19 cellular contexts compared by ENCODE assay signal in the genomic region with DNA sequence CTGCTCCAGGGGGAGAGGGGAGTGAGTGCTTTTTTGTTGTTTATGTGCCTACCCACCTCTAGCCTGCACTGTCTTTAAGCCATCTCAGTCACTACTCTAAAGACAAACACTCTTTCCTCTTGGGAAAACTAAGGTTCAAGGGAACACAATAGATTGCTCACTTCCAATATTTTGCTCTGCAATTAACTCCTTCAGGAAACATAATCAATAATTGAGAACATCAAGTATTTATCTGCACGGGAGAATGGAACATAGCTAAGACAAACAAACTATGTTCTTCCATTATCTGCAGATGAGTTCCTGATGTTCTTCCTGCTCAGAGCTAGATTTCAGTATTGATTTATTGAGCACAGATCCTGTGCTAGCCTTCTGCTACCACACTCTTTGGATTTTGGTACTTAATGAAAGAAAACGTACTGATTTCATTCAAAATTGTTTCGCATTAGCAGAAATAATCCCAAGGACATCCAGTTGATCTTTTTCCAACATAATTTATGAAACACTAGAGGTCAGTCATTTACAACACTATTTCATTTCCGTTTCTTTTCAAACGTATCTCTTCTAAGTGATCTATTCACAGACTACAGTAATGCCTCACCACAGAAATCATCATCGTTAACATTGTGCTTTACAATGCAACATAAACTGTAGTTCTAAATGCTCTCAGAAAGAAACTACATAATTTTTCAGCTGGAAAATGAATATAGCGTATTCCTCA. TPM values are rescaled to one million over a fixed set of nuclear protein-coding genes. Genes with fewer than 3 reads are reported as not detected.
A peak's percentile ranks its signal among the peaks of the same experiment; 100 is the strongest.
DNase-seq lines count a peak whose midpoint lies in the region; ATAC-seq and TF ChIP-seq lines count a peak whose summit lies in the region.
"Had no signal": no experiment of that assay in that cellular context is flagged by ENCODE, and none has a peak within 500 bp of the region (broad histone marks: within the 10 kb centered on the region; RNA-seq: fewer than 3 reads in every experiment).

No MANE protein-coding gene starts in this region.

- ATAC-seq in HG03280 (IDR thresholded peaks at IDR 0.05; ENCODE audit: unreplicated experiment) (no peak), GM19452 (IDR thresholded peaks at IDR 0.05; ENCODE audit: unreplicated experiment) (no peak)
- ATAC-seq: esophagus mucosa, WTC11 had no signal

- H3F3A ChIP-seq in SK-N-SH (replicated peaks; ENCODE audit: insufficient read depth) = no peaks in the 10 kb centered on the region

- H4K20me1 ChIP-seq in SK-N-SH (ENCODE audit: insufficient read depth) = no peaks in the 10 kb centered on the region
- H4K20me1 ChIP-seq in hepatocyte (ENCODE audit: insufficient read depth, poor library complexity, severe bottlenecking) = no peaks in the 10 kb centered on the region

- WGBS in SK-N-SH (ENCODE audit: low lambda C conversion rate) = 35% methylated on average over 7 of the region's 7 CpGs
- WGBS in hepatocyte (ENCODE audit: low lambda C conversion rate, missing lambda C conversion rate) = 50% methylated on average over 7 of the region's 7 CpGs

- H3K4me1 ChIP-seq in SK-N-SH (ENCODE audit: control insufficient read depth in 1 of 2, insufficient read depth in 2 of 2, low read depth in 1 of 2, low read length in 1 of 2) (peaks cover 0 to 57% of the 10 kb centered on the region in 2 experiments; a peak in 2 of 4 replicates), hepatocyte (ENCODE audit: insufficient read depth) (peaks cover 19% of the 10 kb centered on the region)
- H3K4me1 ChIP-seq: right atrium auricular region had no signal

- H3K27ac ChIP-seq in SK-N-SH (ENCODE audit: low read depth in 2 of 2, low read length in 1 of 2) (peak overlapping the region in 1 of 2 experiments; percentile 100; a peak in 2 of 4 replicates), hepatocyte (no peak overlapping the region)
- H3K27ac ChIP-seq: thoracic aorta had no signal

- H3K4me2 ChIP-seq in SK-N-SH = no peak overlapping the region
- no peak overlapping the region for H3K4me2 ChIP-seq in hepatocyte

- H3K9me2 ChIP-seq in SK-N-SH (no peaks in the 10 kb centered on the region), hepatocyte (replicated peaks; ENCODE audit: insufficient read depth) (no peaks in the 10 kb centered on the region)

- H3K9me3 ChIP-seq in SK-N-SH (no peaks in the 10 kb centered on the region), hepatocyte (ENCODE audit: low read depth) (no peaks in the 10 kb centered on the region)
- H3K9me3 ChIP-seq: Caco-2, right atrium auricular region, thoracic aorta had no signal

- TF ChIP-seq EP300 in SK-N-SH (IDR thresholded peaks at IDR 0.05; ENCODE audit: borderline replicate concordance in 1 of 2, low read depth in 1 of 2, low read length in 1 of 2) = no peak

- peak; percentile 64 for TF ChIP-seq RAD21 in SK-N-SH (IDR thresholded peaks at IDR 0.05; ENCODE audit: low read length)

- H3K27me3 ChIP-seq in SK-N-SH (ENCODE audit: insufficient read depth) (no peaks in the 10 kb centered on the region), hepatocyte (no peaks in the 10 kb centered on the region)
- H3K27me3 ChIP-seq: right atrium auricular region had no signal

- H3K9ac ChIP-seq in SK-N-SH = no peak overlapping the region

- CTCF ChIA-PET in SK-N-SH (lab: Yijun Ruan, JAX) = interaction anchor here (0.9 to 2.8 kb wide), 12 partner anchors 9 to 381 kb away, joined by 3 to 7 read pairs (median 4); no protein-coding TSS in a partner anchor

- H2AFZ ChIP-seq in SK-N-SH (ENCODE audit: low read depth) = no peak overlapping the region
- H2AFZ ChIP-seq in hepatocyte = no peak overlapping the region

- TF ChIP-seq CTCF in LNCAP (IDR thresholded peaks at IDR 0.05) (peak; percentile 30; the same call in 1 of the 2 replicates), SK-N-SH (IDR thresholded peaks at IDR 0.05) (no peak), hepatocyte (IDR thresholded peaks at IDR 0.05; ENCODE audit: poor library complexity) (peak; percentile 17)

- H3K4me3 ChIP-seq in SK-N-SH (ENCODE audit: low read depth in 2 of 2, low read length in 1 of 2) (no peak overlapping the region), hepatocyte (no peak overlapping the region)
- H3K4me3 ChIP-seq: lung, thoracic aorta had no signal

- POLR2A ChIA-PET in SK-N-SH (lab: Yijun Ruan, JAX) = interaction anchor here (1.2 kb wide), 1 partner anchor 64 kb away, joined by 3 read pairs; no protein-coding TSS in a partner anchor

- DNase-seq in NCI-H1417 (lab: John Stamatoyannopoulos, UW) = peak in 2 of 3 experiments; percentile 6 to 57
- no peak for DNase-seq in NCI-H1417 treated with DMSO at 0.1 percent for 48 hours (lab: John Stamatoyannopoulos, UW)
- peak; percentile 15 for DNase-seq in SK-N-SH
- DNase-seq in hepatocyte (ENCODE audit: low spot score) = no peak
- no peak for DNase-seq in cortex of kidney (lab: John Stamatoyannopoulos, UW)
- DNase-seq: activated effector memory CD4-positive, alpha-beta T cell treated with Interleukin-2 at 50 U/mL for 16 hours; amniotic stem cell; Caco-2; NCI-H2107; NK-92 treated with Interleukin-12 subunit alpha and Interleukin-12 subunit beta, amount 100 ng/mL, for 24 hours; stimulated activated CD4-positive, alpha-beta T cell treated with anti-CD3 and anti-CD28 coated beads, Interleukin-2, amount 100 ng/mL, for 48 hours had no signal

- H3K36me3 ChIP-seq in SK-N-SH (replicated peaks in 1 of 2; ENCODE audit: control insufficient read depth in 1 of 2, insufficient read depth in 2 of 2, low read length in 1 of 2) = no peaks in the 10 kb centered on the region
- no peaks in the 10 kb centered on the region for H3K36me3 ChIP-seq in hepatocyte (replicated peaks; ENCODE audit: insufficient read depth, low read depth)
- H3K36me3 ChIP-seq: thoracic aorta had no signal

- H3K79me2 ChIP-seq in SK-N-SH (ENCODE audit: insufficient read depth) (no peaks in the 10 kb centered on the region), hepatocyte (no peaks in the 10 kb centered on the region)

TF ChIP-seq in SK-N-SH, 30 proteins besides CTCF, POLR2A, EP300 and RAD21:
- TF ChIP-seq FOSL2 (IDR thresholded peaks at IDR 0.05; ENCODE audit: borderline replicate concordance, low read depth) (no peak), MXI1 (IDR thresholded peaks at IDR 0.05; ENCODE audit: low read depth, low read length) (0 out of 2 replicates have a peak, but pooled peaks have one; percentile 1)

RNA-seq across cellular contexts. Expression of gene NEBL, which starts 8.3 kb away (rescaled TPM):
- polyA plus RNA-seq in SK-N-SH (2012; rRNA removed) (0.58 and 1.2 TPM in 2 replicates), hepatocyte (6.3 and 9.9 TPM in 2 replicates)
- 1.4 and 2.1 TPM in 2 replicates for polyA plus RNA-seq in SK-N-SH (2012; cell fraction: cytosol; rRNA removed)
- polyA plus RNA-seq in SK-N-SH (2012; cell fraction: nucleus; rRNA removed) = 0.66 and 0.97 TPM in 2 replicates
- total RNA-seq in hepatocyte = 8.5 and 12.3 TPM in 2 replicates

Comparison
In these comparisons a context has a peak if more than half of its experiments do, and no peak if none do; other contexts are left out.
1. DNase-seq: peak in NCI-H1417 (2 of 3) and SK-N-SH (single experiment); none in NCI-H1417 treated with DMSO at 0.1 percent for 48 hours (single experiment), hepatocyte (single experiment) and cortex of kidney (single experiment).